ENCODE assay signal across 33 cellular contexts in the genomic region with DNA sequence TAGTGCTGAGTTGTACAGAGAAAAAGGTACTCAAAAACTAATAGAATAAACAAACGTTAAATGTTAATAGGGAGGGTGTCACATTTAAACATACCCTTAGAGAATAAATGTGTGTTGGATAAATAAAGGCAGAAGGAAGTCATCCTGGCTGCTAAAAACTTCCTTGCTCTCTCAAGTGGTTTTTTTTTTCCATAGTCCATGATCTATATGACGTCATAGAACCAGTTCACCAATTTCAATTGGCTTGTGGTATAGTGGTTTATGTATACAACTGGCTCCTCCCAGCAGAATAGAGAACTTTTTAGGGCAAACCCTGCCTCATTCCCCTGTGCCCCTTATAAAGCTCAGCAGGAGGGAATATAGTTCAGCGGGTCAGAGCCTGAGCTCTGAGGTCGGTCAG.
"Had no signal": no experiment of that assay in that cellular context is flagged by ENCODE, and none has a peak within 500 bp of the region (broad histone marks: within the 10 kb centered on the region; RNA-seq: fewer than 3 reads in every experiment).

No MANE protein-coding gene starts in this region.

- H3K9me3 Mint-ChIP-seq: activated CD4-positive, alpha-beta memory T cell treated with anti-CD3 and anti-CD28 coated beads, Interleukin-2, amount 10 ng/mL, durations not matched to agents 7 days and 5 days; activated naive CD4-positive, alpha-beta T cell treated with anti-CD3 and anti-CD28 coated beads, Interleukin-2, amount 10 ng/mL, durations not matched to agents 7 days and 5 days; activated naive CD8-positive, alpha-beta T cell treated with anti-CD3 and anti-CD28 coated beads, Interleukin-2, amount 50 U/mL, for 24 hours; brain; T-helper 2 cell treated with Interferon-gamma antibody and Interleukin-4, amounts not matched to agents 5 μg/mL and 100 μg/mL, for 36 hours had no signal

- H3K27me3 Mint-ChIP-seq: activated CD4-positive, alpha-beta memory T cell treated with anti-CD3 and anti-CD28 coated beads, Interleukin-2, amount 10 ng/mL, durations not matched to agents 7 days and 5 days; activated CD8-positive, alpha-beta memory T cell treated with anti-CD3 and anti-CD28 coated beads, Interleukin-2, amount 10 ng/mL, durations not matched to agents 7 days and 5 days; activated naive CD4-positive, alpha-beta T cell treated with anti-CD3 and anti-CD28 coated beads, Interleukin-2, amount 10 ng/mL, durations not matched to agents 7 days and 5 days; activated naive CD8-positive, alpha-beta T cell; activated naive CD8-positive, alpha-beta T cell treated with anti-CD3 and anti-CD28 coated beads, Interleukin-2, amount 50 U/mL, for 24 hours had no signal

- H3K36me3 Mint-ChIP-seq: activated CD8-positive, alpha-beta memory T cell treated with anti-CD3 and anti-CD28 coated beads, Interleukin-2, amount 10 ng/mL, durations not matched to agents 7 days and 5 days; activated naive CD4-positive, alpha-beta T cell treated with anti-CD3 and anti-CD28 coated beads, Interleukin-2, amount 10 ng/mL, durations not matched to agents 7 days and 5 days; brain had no signal

- H3K36me3 ChIP-seq: WERI-Rb-1 had no signal

- H3K4me2 ChIP-seq: PC-9 had no signal

- H3K27ac Mint-ChIP-seq: activated CD4-positive, alpha-beta memory T cell treated with anti-CD3 and anti-CD28 coated beads, Interleukin-2, amount 10 ng/mL, durations not matched to agents 7 days and 5 days; activated CD8-positive, alpha-beta memory T cell treated with anti-CD3 and anti-CD28 coated beads, Interleukin-2, amount 10 ng/mL, durations not matched to agents 7 days and 5 days; activated naive CD4-positive, alpha-beta T cell treated with anti-CD3 and anti-CD28 coated beads, Interleukin-2, amount 10 ng/mL, durations not matched to agents 7 days and 5 days; activated naive CD8-positive, alpha-beta T cell; activated naive CD8-positive, alpha-beta T cell treated with anti-CD3 and anti-CD28 coated beads, Interleukin-2, amount 50 U/mL, for 24 hours; brain; T-helper 2 cell treated with Interferon-gamma antibody and Interleukin-4, amounts not matched to agents 5 μg/mL and 100 μg/mL, for 36 hours had no signal

- H3K4me3 Mint-ChIP-seq: activated CD4-positive, alpha-beta memory T cell treated with anti-CD3 and anti-CD28 coated beads, Interleukin-2, amount 10 ng/mL, durations not matched to agents 7 days and 5 days; activated CD8-positive, alpha-beta memory T cell treated with anti-CD3 and anti-CD28 coated beads, Interleukin-2, amount 10 ng/mL, durations not matched to agents 7 days and 5 days; activated naive CD4-positive, alpha-beta T cell treated with anti-CD3 and anti-CD28 coated beads, Interleukin-2, amount 10 ng/mL, durations not matched to agents 7 days and 5 days; activated naive CD8-positive, alpha-beta T cell; activated naive CD8-positive, alpha-beta T cell treated with anti-CD3 and anti-CD28 coated beads, Interleukin-2, amount 50 U/mL, for 24 hours; brain; T-helper 2 cell treated with Interferon-gamma antibody and Interleukin-4, amounts not matched to agents 5 μg/mL and 100 μg/mL, for 36 hours had no signal

- H3K4me3 ChIP-seq: PC-9 had no signal

- H3K4me1 Mint-ChIP-seq: activated naive CD8-positive, alpha-beta T cell treated with anti-CD3 and anti-CD28 coated beads, Interleukin-2, amount 50 U/mL, for 24 hours had no signal

- H3K27ac ChIP-seq: PC-9, RWPE1, WERI-Rb-1 had no signal

- DNase-seq: activated CD4-positive, alpha-beta memory T cell treated with anti-CD3 and anti-CD28 coated beads, Interleukin-2, amount 10 ng/mL, durations not matched to agents 7 days and 5 days; activated CD4-positive, alpha-beta T cell treated with anti-CD3 and anti-CD28 coated beads for 1 hour; activated CD4-positive, alpha-beta T cell treated with anti-CD3 and anti-CD28 coated beads for 48 hours; activated CD4-positive, CD25-positive, alpha-beta regulatory T cell; activated CD8-positive, alpha-beta memory T cell treated with anti-CD3 and anti-CD28 coated beads for 24 hours; activated CD8-positive, alpha-beta memory T cell treated with anti-CD3 and anti-CD28 coated beads, Interleukin-2, amount 10 ng/mL, durations not matched to agents 7 days and 5 days; activated CD8-positive, alpha-beta memory T cell treated with anti-CD3 and anti-CD28 coated beads, Interleukin-2, amount 50 U/mL, for 48 hours; activated effector memory CD4-positive, alpha-beta T cell treated with Interleukin-2 at 50 U/mL for 16 hours; activated naive CD4-positive, alpha-beta T cell treated with anti-CD3 and anti-CD28 coated beads, Interleukin-2, amount 10 ng/mL, durations not matched to agents 7 days and 5 days; activated naive CD8-positive, alpha-beta T cell treated with anti-CD3 and anti-CD28 coated beads, Interleukin-2, amount 50 U/mL, for 24 hours; activated T-cell treated with anti-CD3 and anti-CD28 coated beads, Interleukin-2, amount 50 U/mL, for 48 hours; anterior cingulate cortex; caudate nucleus; cerebellar nuclear complex; Karpas-422; NCI-H1105 treated with DMSO at 0.1 percent for 48 hours; NCI-H1436; NCI-H1694 treated with DMSO at 0.1 percent for 48 hours; NCI-H2029; NCI-H510A; NCI-H526; NCI-H748 treated with DMSO at 0.1 percent for 48 hours; NK-92 treated with Interleukin-12 subunit alpha and Interleukin-12 subunit beta, amount 100 ng/mL, for 24 hours; PC-9; SIG-M5; SW 1271 had no signal

- FAIRE-seq: bronchial epithelial cell, RCC 7860 had no signal

- H2AFZ ChIP-seq: PC-9 had no signal
